In the genomic region with DNA sequence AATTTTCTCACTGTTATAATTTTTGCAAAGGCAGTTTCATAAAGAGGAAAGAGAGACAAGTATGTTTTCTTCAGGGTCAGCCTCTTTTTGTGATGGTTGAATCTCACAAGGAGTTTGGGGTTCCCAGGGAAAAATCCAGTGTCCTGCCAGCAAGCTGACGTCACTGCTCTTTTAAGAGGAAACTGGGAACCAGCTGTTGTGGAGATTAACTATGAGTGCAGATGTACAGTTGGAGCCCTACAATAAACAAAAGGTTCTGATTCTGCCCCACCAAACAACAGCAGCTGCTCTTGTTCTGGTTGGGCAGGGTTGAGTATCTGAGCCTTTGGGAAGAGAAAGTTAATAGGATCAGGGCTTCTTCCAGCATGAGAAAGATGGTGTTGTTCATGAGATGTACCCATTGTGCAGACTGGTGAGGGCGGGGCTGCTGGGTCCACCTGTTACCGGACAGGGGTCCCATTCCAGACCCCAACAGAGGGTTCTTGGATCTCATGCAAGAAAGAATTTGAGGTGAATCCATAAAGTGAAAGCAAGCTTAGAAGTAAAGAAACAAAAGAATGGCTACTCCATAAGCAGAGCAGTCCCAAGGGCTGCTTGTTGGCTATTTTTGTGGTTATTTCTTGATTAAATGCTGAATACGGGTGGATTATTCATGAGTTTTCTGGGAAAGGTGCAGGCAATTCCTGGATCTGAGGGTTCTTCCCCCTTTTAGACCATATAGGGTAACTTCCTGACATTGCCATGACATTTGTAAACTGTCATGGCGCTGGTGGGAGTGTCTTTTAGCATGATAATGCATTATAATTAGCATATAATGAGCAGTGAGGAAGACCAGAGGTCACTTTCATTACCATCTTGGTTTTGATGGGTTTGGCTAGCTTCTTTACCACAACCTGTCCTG, we compare ENCODE assay signal across 1 cellular context.
TF ChIP-seq lines count a peak whose summit lies in the region.

No MANE protein-coding gene starts in this region.

TF ChIP-seq in HEK293, 187 proteins besides CTCF, POLR2A, EP300 and RAD21 (continued from another document):
- TF ChIP-seq, protein P1, sequence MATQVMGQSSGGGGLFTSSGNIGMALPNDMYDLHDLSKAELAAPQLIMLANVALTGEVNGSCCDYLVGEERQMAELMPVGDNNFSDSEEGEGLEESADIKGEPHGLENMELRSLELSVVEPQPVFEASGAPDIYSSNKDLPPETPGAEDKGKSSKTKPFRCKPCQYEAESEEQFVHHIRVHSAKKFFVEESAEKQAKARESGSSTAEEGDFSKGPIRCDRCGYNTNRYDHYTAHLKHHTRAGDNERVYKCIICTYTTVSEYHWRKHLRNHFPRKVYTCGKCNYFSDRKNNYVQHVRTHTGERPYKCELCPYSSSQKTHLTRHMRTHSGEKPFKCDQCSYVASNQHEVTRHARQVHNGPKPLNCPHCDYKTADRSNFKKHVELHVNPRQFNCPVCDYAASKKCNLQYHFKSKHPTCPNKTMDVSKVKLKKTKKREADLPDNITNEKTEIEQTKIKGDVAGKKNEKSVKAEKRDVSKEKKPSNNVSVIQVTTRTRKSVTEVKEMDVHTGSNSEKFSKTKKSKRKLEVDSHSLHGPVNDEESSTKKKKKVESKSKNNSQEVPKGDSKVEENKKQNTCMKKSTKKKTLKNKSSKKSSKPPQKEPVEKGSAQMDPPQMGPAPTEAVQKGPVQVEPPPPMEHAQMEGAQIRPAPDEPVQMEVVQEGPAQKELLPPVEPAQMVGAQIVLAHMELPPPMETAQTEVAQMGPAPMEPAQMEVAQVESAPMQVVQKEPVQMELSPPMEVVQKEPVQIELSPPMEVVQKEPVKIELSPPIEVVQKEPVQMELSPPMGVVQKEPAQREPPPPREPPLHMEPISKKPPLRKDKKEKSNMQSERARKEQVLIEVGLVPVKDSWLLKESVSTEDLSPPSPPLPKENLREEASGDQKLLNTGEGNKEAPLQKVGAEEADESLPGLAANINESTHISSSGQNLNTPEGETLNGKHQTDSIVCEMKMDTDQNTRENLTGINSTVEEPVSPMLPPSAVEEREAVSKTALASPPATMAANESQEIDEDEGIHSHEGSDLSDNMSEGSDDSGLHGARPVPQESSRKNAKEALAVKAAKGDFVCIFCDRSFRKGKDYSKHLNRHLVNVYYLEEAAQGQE (tag by site-specific recombination; IDR thresholded peaks at IDR 0.05): no peak
- TF ChIP-seq, protein P2, sequence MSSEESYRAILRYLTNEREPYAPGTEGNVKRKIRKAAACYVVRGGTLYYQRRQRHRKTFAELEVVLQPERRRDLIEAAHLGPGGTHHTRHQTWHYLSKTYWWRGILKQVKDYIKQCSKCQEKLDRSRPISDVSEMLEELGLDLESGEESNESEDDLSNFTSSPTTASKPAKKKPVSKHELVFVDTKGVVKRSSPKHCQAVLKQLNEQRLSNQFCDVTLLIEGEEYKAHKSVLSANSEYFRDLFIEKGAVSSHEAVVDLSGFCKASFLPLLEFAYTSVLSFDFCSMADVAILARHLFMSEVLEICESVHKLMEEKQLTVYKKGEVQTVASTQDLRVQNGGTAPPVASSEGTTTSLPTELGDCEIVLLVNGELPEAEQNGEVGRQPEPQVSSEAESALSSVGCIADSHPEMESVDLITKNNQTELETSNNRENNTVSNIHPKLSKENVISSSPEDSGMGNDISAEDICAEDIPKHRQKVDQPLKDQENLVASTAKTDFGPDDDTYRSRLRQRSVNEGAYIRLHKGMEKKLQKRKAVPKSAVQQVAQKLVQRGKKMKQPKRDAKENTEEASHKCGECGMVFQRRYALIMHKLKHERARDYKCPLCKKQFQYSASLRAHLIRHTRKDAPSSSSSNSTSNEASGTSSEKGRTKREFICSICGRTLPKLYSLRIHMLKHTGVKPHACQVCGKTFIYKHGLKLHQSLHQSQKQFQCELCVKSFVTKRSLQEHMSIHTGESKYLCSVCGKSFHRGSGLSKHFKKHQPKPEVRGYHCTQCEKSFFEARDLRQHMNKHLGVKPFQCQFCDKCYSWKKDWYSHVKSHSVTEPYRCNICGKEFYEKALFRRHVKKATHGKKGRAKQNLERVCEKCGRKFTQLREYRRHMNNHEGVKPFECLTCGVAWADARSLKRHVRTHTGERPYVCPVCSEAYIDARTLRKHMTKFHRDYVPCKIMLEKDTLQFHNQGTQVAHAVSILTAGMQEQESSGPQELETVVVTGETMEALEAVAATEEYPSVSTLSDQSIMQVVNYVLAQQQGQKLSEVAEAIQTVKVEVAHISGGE (tag by site-specific recombination; conservative IDR thresholded peaks at IDR 0.05; ENCODE audit: low read depth): no peak
